In the genomic region with DNA sequence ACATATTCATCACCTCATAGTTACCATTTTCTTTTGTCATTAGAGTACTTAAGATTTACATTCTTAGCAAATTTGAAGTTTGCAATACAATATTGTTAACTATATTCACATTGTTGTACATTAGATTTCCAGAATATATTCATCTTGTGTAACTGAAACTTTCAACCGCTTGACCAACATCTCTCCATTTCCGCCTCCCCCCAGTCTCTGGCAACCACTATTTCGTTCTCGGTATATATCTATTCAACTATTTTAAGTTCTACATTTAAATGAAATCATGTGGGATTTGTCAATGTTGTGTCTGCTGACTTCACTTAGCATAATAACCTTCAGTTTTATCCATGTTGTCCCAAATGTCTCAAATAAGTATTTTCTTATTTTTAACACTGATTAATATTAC, we compare ENCODE assay signal across 34 cellular contexts.
"Had no signal": no experiment of that assay in that cellular context is flagged by ENCODE, and none has a peak within 500 bp of the region (broad histone marks: within the 10 kb centered on the region; RNA-seq: fewer than 3 reads in every experiment).

No MANE protein-coding gene starts in this region.

- H3K4me3 ChIP-seq: MG63 had no signal

- H3K36me3 ChIP-seq: MG63 had no signal

- H3K27me3 ChIP-seq: MG63 had no signal

- DNase-seq: Karpas-422, Kasumi-1, MG63, MM.1S, MV-4-11, NCI-H1048, NCI-H1092, NCI-H1092 treated with DMSO at 0.1 percent for 48 hours, NCI-H1105, NCI-H1105 treated with DMSO at 0.1 percent for 48 hours, NCI-H1417, NCI-H1417 treated with DMSO at 0.1 percent for 48 hours, NCI-H1436, NCI-H1436 treated with DMSO at 0.1 percent for 48 hours, NCI-H146, NCI-H1694, NCI-H1694 treated with DMSO at 0.1 percent for 48 hours, NCI-H187, NCI-H187 treated with DMSO at 0.1 percent for 48 hours, NCI-H1930, NCI-H2029, NCI-H2029 treated with DMSO at 0.1 percent for 48 hours, NCI-H2081, NCI-H2081 treated with DMSO at 0.1 percent for 48 hours, NCI-H2107, NCI-H2171, NCI-H2171 treated with DMSO at 0.1 percent for 48 hours, NCI-H2227 treated with DMSO at 0.1 percent for 48 hours, NCI-H226, NCI-H345, NCI-H446, NCI-H446 treated with DMSO at 0.1 percent for 48 hours, NCI-H510A, NCI-H510A treated with DMSO at 0.1 percent for 48 hours had no signal

- H3K9me3 ChIP-seq: MG63 had no signal
